Comparison of ENCODE assay signal across 10 cellular contexts in the genomic region with DNA sequence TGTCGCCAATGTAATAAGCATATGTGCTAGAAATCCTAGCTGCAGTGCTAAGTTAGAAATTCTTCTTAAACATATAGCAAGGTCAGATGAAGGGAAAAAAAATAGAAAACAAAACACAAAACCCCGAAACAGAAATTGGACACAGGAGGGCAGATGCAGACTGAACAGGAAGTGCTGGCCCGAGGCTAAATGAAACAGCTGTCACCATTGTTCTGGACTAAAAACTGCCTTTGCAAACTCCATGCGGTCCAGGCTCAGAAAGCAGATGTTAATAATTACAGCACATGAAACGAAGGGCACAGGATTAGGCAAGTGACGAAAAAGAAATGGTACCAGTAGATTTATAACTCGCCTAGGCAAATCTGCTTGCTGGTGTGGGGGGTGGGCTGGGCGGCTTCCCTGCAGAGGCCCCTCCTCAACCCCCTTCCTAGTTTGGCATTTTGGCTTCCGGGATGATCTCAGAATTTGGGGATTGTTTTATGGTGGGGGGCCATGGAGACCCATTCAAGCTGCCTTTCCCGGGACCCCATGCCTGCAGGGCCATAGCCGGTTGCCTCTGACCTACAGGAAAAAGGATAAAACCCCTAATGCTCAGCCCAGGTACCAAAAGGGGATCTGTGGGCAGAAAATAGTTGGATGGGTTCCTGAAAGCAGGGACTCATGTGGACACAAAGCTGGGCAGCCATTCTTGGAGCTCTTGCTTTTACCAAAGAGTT. TPM values are rescaled to one million over a fixed set of nuclear protein-coding genes. Genes with fewer than 3 reads are reported as not detected.
DNase-seq lines count a peak whose midpoint lies in the region; ATAC-seq and TF ChIP-seq lines count a peak whose summit lies in the region.
"Had no signal": no experiment of that assay in that cellular context is flagged by ENCODE, and none has a peak within 500 bp of the region (broad histone marks: within the 10 kb centered on the region; RNA-seq: fewer than 3 reads in every experiment).

No MANE protein-coding gene starts in this region.

- POLR2A ChIA-PET in BJ (lab: Charles Lee), result no interaction called here

- H3K4me1 Mint-ChIP-seq in chondrocyte (ENCODE audit: low read depth), result peaks cover 14% of the 10 kb centered on the region

- H3K36me3 ChIP-seq in BJ (ENCODE audit: control insufficient read depth, insufficient read depth, low read length), result no peaks in the 10 kb centered on the region
- H3K36me3 ChIP-seq: left ventricle myocardium inferior had no signal

- DNase-seq in BJ (ENCODE audit: low read depth), result peak; percentile 10
- no peak for DNase-seq in chondrocyte (ENCODE audit: low spot score)
- no peak for DNase-seq in SW 1271 (lab: John Stamatoyannopoulos, UW)
- no peak for DNase-seq in stimulated activated CD4-positive, alpha-beta T cell treated with anti-CD3 and anti-CD28 coated beads, Interleukin-4, amount 100 ng/mL, for 1 hour
- no peak for DNase-seq in NK-92 (lab: John Stamatoyannopoulos, UW; ENCODE audit: unreplicated experiment)
- DNase-seq: body of pancreas, left ventricle myocardium inferior had no signal

- H3K4me3 Mint-ChIP-seq in chondrocyte (ENCODE audit: unreplicated experiment), result no peak overlapping the region

- H3K27me3 ChIP-seq in BJ (ENCODE audit: control insufficient read depth, insufficient read depth, low read length), result no peaks in the 10 kb centered on the region; the same call in 1 of the 2 replicates
- H3K27me3 ChIP-seq: body of pancreas had no signal

- TF ChIP-seq CTCF in BJ (IDR thresholded peaks at IDR 0.05; ENCODE audit: insufficient read depth, low read depth, low read length) (no peak), chondrocyte (IDR thresholded peaks at IDR 0.05) (peak; percentile 53)

- no peak overlapping the region for H3K27ac Mint-ChIP-seq in chondrocyte (ENCODE audit: unreplicated experiment)

- H3K36me3 Mint-ChIP-seq in chondrocyte (ENCODE audit: low read depth), result no peaks in the 10 kb centered on the region

- CTCF ChIA-PET in BJ (lab: Yijun Ruan, JAX), result interaction anchor here (0.7 to 4.2 kb wide), 6 partner anchors 40 to 756 kb away, joined by 3 to 18 read pairs (median 3); no protein-coding TSS in a partner anchor

- ATAC-seq in GM19455 (IDR thresholded peaks at IDR 0.05; ENCODE audit: unreplicated experiment) (peak; percentile 76), HG03520 (IDR thresholded peaks at IDR 0.05; ENCODE audit: unreplicated experiment) (peak; percentile 75), HG02870 (IDR thresholded peaks at IDR 0.05; ENCODE audit: unreplicated experiment) (no peak)
- ATAC-seq: body of pancreas had no signal

- no peak overlapping the region for H3K4me3 ChIP-seq in BJ (ENCODE audit: low read depth, low read length)
- H3K4me3 ChIP-seq: body of pancreas, left ventricle myocardium inferior had no signal

- H3K9me3 Mint-ChIP-seq in chondrocyte (ENCODE audit: low read depth), result no peaks in the 10 kb centered on the region

- H3K27me3 Mint-ChIP-seq in chondrocyte (ENCODE audit: low read depth), result peaks cover 18% of the 10 kb centered on the region

RNA-seq across cellular contexts. Expression of a gene that starts 39.2 kb away (rescaled TPM):
- polyA plus RNA-seq in BJ (2011; rRNA removed), result 0.31 and 0.51 TPM in 2 replicates
- 0.38 TPM in 1 of 2 replicates, not detected in the other for polyA minus RNA-seq in BJ (2011; rRNA and poly(A)+ RNA removed)
- total RNA-seq in chondrocyte, result 4.7 TPM in 1 of 3 replicates, not detected in the others
- total RNA-seq: body of pancreas had no signal
